ENCODE assay signal across 27 cellular contexts in the genomic region with DNA sequence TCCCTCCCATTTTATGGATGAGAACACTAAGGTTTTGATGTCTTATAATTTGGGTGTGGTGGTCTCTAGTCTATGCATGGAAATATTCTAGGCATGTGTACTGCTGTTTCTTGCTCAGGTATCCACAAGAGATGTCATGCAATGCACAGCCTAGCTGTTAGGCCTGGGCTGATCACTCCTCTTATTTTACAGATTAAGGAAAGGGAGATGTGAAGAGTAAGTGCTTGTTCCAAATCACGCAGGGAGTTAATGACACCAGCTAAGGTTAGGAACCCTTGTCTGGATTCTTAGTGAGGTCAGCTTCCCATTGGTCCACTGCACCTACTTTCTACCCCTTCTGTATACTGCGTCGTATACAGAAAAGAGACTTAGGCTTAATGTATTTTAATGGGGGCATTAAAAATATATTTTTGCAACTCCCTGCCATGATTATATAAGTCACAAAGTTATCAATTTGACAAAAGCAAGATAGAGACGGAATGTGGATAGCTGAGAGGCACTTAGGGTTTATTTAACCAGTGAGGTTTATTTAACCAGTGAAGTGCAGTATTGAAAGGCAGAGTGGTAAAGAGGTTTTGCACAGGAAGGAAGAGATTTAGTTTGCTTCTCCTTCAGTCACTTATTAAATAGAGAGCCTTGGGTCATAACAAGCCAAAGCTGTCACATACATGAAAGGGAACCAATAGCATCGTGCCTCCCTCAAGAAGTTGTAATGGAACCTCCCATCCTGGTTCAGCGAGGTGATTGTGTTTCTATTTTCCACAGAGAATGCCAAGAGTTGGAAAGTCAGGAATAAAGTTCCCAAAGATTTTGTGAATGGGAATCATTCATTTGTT.
A peak's percentile ranks its signal among the peaks of the same experiment; 100 is the strongest.
DNase-seq lines count a peak whose midpoint lies in the region; ATAC-seq, FAIRE-seq and TF ChIP-seq lines count a peak whose summit lies in the region.
"Had no signal": no experiment of that assay in that cellular context is flagged by ENCODE, and none has a peak within 500 bp of the region (broad histone marks: within the 10 kb centered on the region; RNA-seq: fewer than 3 reads in every experiment).

No MANE protein-coding gene starts in this region.

- peaks cover 0 to 11% (median 0%) of the 10 kb centered on the region in 9 donors for H3K36me3 ChIP-seq in heart right ventricle
- H3K36me3 ChIP-seq in left ventricle myocardium inferior: peaks cover 1% of the 10 kb centered on the region
- peaks cover 1 to 6% of the 10 kb centered on the region in 2 experiments; a peak in 3 of 5 replicates for H3K36me3 ChIP-seq in HepG2 (replicated peaks in 1 of 2; ENCODE audit: control insufficient read depth in 1 of 2, insufficient read depth in 2 of 2, low read length in 2 of 2)
- H3K36me3 ChIP-seq: SJCRH30, transverse colon had no signal

- no peak overlapping the region for H3K4me3 ChIP-seq in heart right ventricle
- no peak overlapping the region for H3K4me3 ChIP-seq in left ventricle myocardium inferior
- no peak overlapping the region for H3K4me3 ChIP-seq in HepG2 (replicated peaks in 1 of 3; ENCODE audit: insufficient read depth in 1 of 3, low read depth in 2 of 3, low read length in 3 of 3)
- H3K4me3 ChIP-seq: A549, SJCRH30, stomach, transverse colon had no signal

- POLR2A ChIA-PET in HepG2 (lab: Yijun Ruan, JAX): interaction anchor here (0.8 to 3.2 kb wide), 6 partner anchors 26 to 173 kb away, joined by 3 to 19 read pairs (median 6); no protein-coding TSS in a partner anchor

- TF ChIP-seq EP300 in HepG2 (IDR thresholded peaks at IDR 0.05; ENCODE audit: low read depth in 2 of 2, low read length in 2 of 2) (peak in 1 of 2 experiments; percentile 88; a peak in 2 of 4 replicates), HepG2 (CRISPR knock-in tag; IDR thresholded peaks at IDR 0.05; ENCODE audit: borderline replicate concordance) (peak; percentile 85)

- H3K9me3 Mint-ChIP-seq in CD14-positive monocyte: no peaks in the 10 kb centered on the region
- H3K9me3 Mint-ChIP-seq in activated T-helper 1 cell treated with anti-CD3 and anti-CD28 coated beads, Interleukin-12 subunit alpha, Interleukin-12 subunit beta, Interleukin-2, Interleukin-4 antibody, amounts not matched to agents 30 ng/mL and 10 ng/mL and 1 ng/mL, durations not matched to agents 14 hours and 24 hours and 36 hours: no peaks in the 10 kb centered on the region
- H3K9me3 Mint-ChIP-seq: activated naive CD8-positive, alpha-beta T cell treated with anti-CD3 and anti-CD28 coated beads, Interleukin-2, amount 10 ng/mL, durations not matched to agents 7 days and 5 days; naive thymus-derived CD4-positive, alpha-beta T cell had no signal

- TF ChIP-seq CTCF in heart right ventricle (IDR thresholded peaks at IDR 0.05) (no peak), left ventricle myocardium inferior (IDR thresholded peaks at IDR 0.05; ENCODE audit: borderline replicate concordance) (no peak), HepG2 (CRISPR knock-in tag; IDR thresholded peaks at IDR 0.05) (no peak), CD14-positive monocyte (IDR thresholded peaks at IDR 0.05) (no peak)

- no peak overlapping the region for H3K27ac Mint-ChIP-seq in CD14-positive monocyte
- no peak overlapping the region for H3K27ac Mint-ChIP-seq in activated T-helper 1 cell treated with anti-CD3 and anti-CD28 coated beads, Interleukin-12 subunit alpha, Interleukin-12 subunit beta, Interleukin-2, Interleukin-4 antibody, amounts not matched to agents 30 ng/mL and 10 ng/mL and 1 ng/mL, durations not matched to agents 14 hours and 24 hours and 36 hours
- H3K27ac Mint-ChIP-seq: activated naive CD8-positive, alpha-beta T cell treated with anti-CD3 and anti-CD28 coated beads, Interleukin-2, amount 10 ng/mL, durations not matched to agents 7 days and 5 days; naive thymus-derived CD4-positive, alpha-beta T cell had no signal

- FAIRE-seq in HepG2 (lab: Jason Lieb, UNC): peak; percentile 28
- FAIRE-seq: A549, frontal cortex, H54, RCC 7860 had no signal

- H3K4me1 Mint-ChIP-seq in CD14-positive monocyte: no peaks in the 10 kb centered on the region
- no peaks in the 10 kb centered on the region for H3K4me1 Mint-ChIP-seq in activated T-helper 1 cell treated with anti-CD3 and anti-CD28 coated beads, Interleukin-12 subunit alpha, Interleukin-12 subunit beta, Interleukin-2, Interleukin-4 antibody, amounts not matched to agents 30 ng/mL and 10 ng/mL and 1 ng/mL, durations not matched to agents 14 hours and 24 hours and 36 hours (ENCODE audit: low read depth)
- H3K4me1 Mint-ChIP-seq: naive thymus-derived CD4-positive, alpha-beta T cell had no signal

- H2AFZ ChIP-seq in HepG2 (ENCODE audit: low read length): no peak overlapping the region

- peaks cover 0 to 1% (median 0%) of the 10 kb centered on the region in 3 donors for H3K27me3 Mint-ChIP-seq in CD14-positive monocyte (ENCODE audit: low read depth in 3 of 3)
- peaks cover 6% of the 10 kb centered on the region for H3K27me3 Mint-ChIP-seq in activated T-helper 1 cell treated with anti-CD3 and anti-CD28 coated beads, Interleukin-12 subunit alpha, Interleukin-12 subunit beta, Interleukin-2, Interleukin-4 antibody, amounts not matched to agents 30 ng/mL and 10 ng/mL and 1 ng/mL, durations not matched to agents 14 hours and 24 hours and 36 hours (ENCODE audit: insufficient read depth)
- H3K27me3 Mint-ChIP-seq: T-helper 17 cell had no signal

- no peaks in the 10 kb centered on the region for H3K9me3 ChIP-seq in heart right ventricle
- no peaks in the 10 kb centered on the region for H3K9me3 ChIP-seq in left ventricle myocardium inferior (replicated peaks)
- no peaks in the 10 kb centered on the region for H3K9me3 ChIP-seq in HepG2 (ENCODE audit: low read length)
- H3K9me3 ChIP-seq: A549, SJCRH30, stomach, transverse colon had no signal

- H3K27ac ChIP-seq in heart right ventricle (peak overlapping the region in 1 of 10 donors; percentile 4), left ventricle myocardium inferior (replicated peaks) (no peak overlapping the region), HepG2 (ENCODE audit: extremely low read length, insufficient read depth, low read length) (peak overlapping the region; percentile 74)
- H3K27ac ChIP-seq: A549, SJCRH30, stomach, transverse colon, VCaP had no signal

- H3K4me1 ChIP-seq in heart right ventricle: peaks cover 0 to 23% (median 9%) of the 10 kb centered on the region in 9 donors
- H3K4me1 ChIP-seq in left ventricle myocardium inferior: peaks cover 8% of the 10 kb centered on the region
- peaks cover 83% of the 10 kb centered on the region for H3K4me1 ChIP-seq in HepG2 (ENCODE audit: insufficient read depth, low read length)
- H3K4me1 ChIP-seq: A549, SJCRH30, transverse colon had no signal

- peak in 1 of 2 experiments; percentile 11; a peak in 1 of 4 replicates for TF ChIP-seq POLR2A in HepG2 (IDR thresholded peaks at IDR 0.05; ENCODE audit: insufficient read depth in 1 of 2, low read depth in 2 of 2, low read length in 2 of 2)

- CTCF ChIA-PET in HepG2 (lab: Yijun Ruan, JAX; ENCODE audit: low intra/inter-chr PET ratio, low total read pairs): no interaction called here

- in situ Hi-C loops in HepG2 (cut with HindIII; ENCODE audit: extremely low pct_ligation_motif_present, low pct_unique_long_range_greater_than_20kb): no loop called here

- no peak overlapping the region for H3K4me3 Mint-ChIP-seq in CD14-positive monocyte
- no peak overlapping the region for H3K4me3 Mint-ChIP-seq in activated T-helper 1 cell treated with anti-CD3 and anti-CD28 coated beads, Interleukin-12 subunit alpha, Interleukin-12 subunit beta, Interleukin-2, Interleukin-4 antibody, amounts not matched to agents 30 ng/mL and 10 ng/mL and 1 ng/mL, durations not matched to agents 14 hours and 24 hours and 36 hours
- H3K4me3 Mint-ChIP-seq: activated naive CD8-positive, alpha-beta T cell treated with anti-CD3 and anti-CD28 coated beads, Interleukin-2, amount 10 ng/mL, durations not matched to agents 7 days and 5 days; naive thymus-derived CD4-positive, alpha-beta T cell; T-helper 17 cell had no signal

- DNase-seq in heart right ventricle (no peak), left ventricle myocardium inferior (no peak), NCI-H69 (lab: John Stamatoyannopoulos, UW) (peak; percentile 27), HepG2 (ENCODE audit: low spot score) (peak; percentile 91), CD14-positive monocyte (ENCODE audit: low spot score) (no peak), iPS-NIHi11 (ENCODE audit: low spot score) (no peak)
- DNase-seq in activated T-helper 1 cell treated with anti-CD3 and anti-CD28 coated beads, Interleukin-12 subunit alpha, Interleukin-12 subunit beta, Interleukin-2, Interleukin-4 antibody, amounts not matched to agents 30 ng/mL and 10 ng/mL and 1 ng/mL, durations not matched to agents 14 hours and 24 hours and 36 hours (ENCODE audit: low spot score): no peak
- DNase-seq: activated CD4-positive, alpha-beta T cell treated with anti-CD3 and anti-CD28 coated beads, Interleukin-2, amount 50 U/mL, for 1 hour; activated effector memory CD4-positive, alpha-beta T cell treated with Interleukin-2 at 50 U/mL for 16 hours; activated naive CD8-positive, alpha-beta T cell treated with anti-CD3 and anti-CD28 coated beads, Interleukin-2, amount 10 ng/mL, durations not matched to agents 7 days and 5 days; effector CD4-positive, alpha-beta T cell; erythroblast; mesendoderm; naive thymus-derived CD4-positive, alpha-beta T cell; NCI-H1092; NCI-H2081; NCI-H446; SJCRH30; stomach; T-helper 17 cell; transverse colon had no signal

- peaks cover 0 to under 1% of the 10 kb centered on the region in 2 donors for H3K36me3 Mint-ChIP-seq in CD14-positive monocyte
- peaks cover 5% of the 10 kb centered on the region for H3K36me3 Mint-ChIP-seq in activated T-helper 1 cell treated with anti-CD3 and anti-CD28 coated beads, Interleukin-12 subunit alpha, Interleukin-12 subunit beta, Interleukin-2, Interleukin-4 antibody, amounts not matched to agents 30 ng/mL and 10 ng/mL and 1 ng/mL, durations not matched to agents 14 hours and 24 hours and 36 hours (ENCODE audit: low read depth)

- H3K27me3 ChIP-seq in heart right ventricle (no peaks in the 10 kb centered on the region), left ventricle myocardium inferior (ENCODE audit: low read depth) (no peaks in the 10 kb centered on the region), HepG2 (ENCODE audit: control insufficient read depth in 1 of 2, insufficient read depth in 2 of 2, low read length in 2 of 2) (no peaks in the 10 kb centered on the region)
- H3K27me3 ChIP-seq: SJCRH30, stomach, transverse colon had no signal

- no peaks in the 10 kb centered on the region for H4K20me1 ChIP-seq in HepG2 (ENCODE audit: insufficient read depth, low read length)

- peak overlapping the region; percentile 27; the same call in 1 of the 2 replicates for H3K9ac ChIP-seq in HepG2 (ENCODE audit: insufficient read depth, low read depth, low read length)

- H3K4me2 ChIP-seq in HepG2 (ENCODE audit: low read depth, low read length): peak overlapping the region; percentile 5; the same call in 1 of the 2 replicates
- H3K4me2 ChIP-seq: A549 had no signal

- 46 to 59% methylated on average over 6 of the region's 6 CpGs for WGBS in heart right ventricle, 2 donors
- 52% methylated on average over 6 of the region's 6 CpGs for WGBS in HepG2 (ENCODE audit: low lambda C conversion rate)

- ATAC-seq in heart right ventricle: peak in 5 of 8 donors; percentile 34 to 81 (median 59)
- ATAC-seq in HepG2: peak; percentile 47
- no peak for ATAC-seq in GM19463 (IDR thresholded peaks at IDR 0.05; ENCODE audit: unreplicated experiment)
- ATAC-seq: A549; naive thymus-derived CD4-positive, alpha-beta T cell; T-helper 17 cell had no signal

- BruUV-seq in HepG2 (replicated peaks; lab: Mats Ljungman, UMichigan): no TSS peak

- TF ChIP-seq RAD21 in HepG2 (CRISPR knock-in tag; IDR thresholded peaks at IDR 0.05): 0 out of 2 replicates have a peak, but pooled peaks have one; percentile 8

- no peaks in the 10 kb centered on the region for H3K79me2 ChIP-seq in HepG2 (ENCODE audit: insufficient read depth, low read length)

- intact Hi-C loops in heart right ventricle (cut with DNase I) (loop anchor here in 2 of 10 donors (10.0 kb wide), 1 partner anchor 171 kb away; the partner anchor contains the start of gene MAN1A1 (in 2 of the 2)), left ventricle myocardium inferior (cut with micrococcal nuclease) (no loop called here), HepG2 (cut with micrococcal nuclease; ENCODE audit: unreplicated experiment) (no loop called here), CD14-positive monocyte (cut with micrococcal nuclease) (no loop called here)
- intact Hi-C loops in activated T-helper 1 cell treated with anti-CD3 and anti-CD28 coated beads, Interleukin-12 subunit alpha, Interleukin-12 subunit beta, Interleukin-2, Interleukin-4 antibody, amounts not matched to agents 30 ng/mL and 10 ng/mL and 1 ng/mL, durations not matched to agents 14 hours and 24 hours and 36 hours (cut with micrococcal nuclease): no loop called here

Comparison
In these comparisons a context has a peak if more than half of its experiments do, and no peak if none do; other contexts are left out.
1. DNase-seq: peak in NCI-H69 (single experiment) and HepG2 (single experiment); none in heart right ventricle (0 of 2), left ventricle myocardium inferior (single experiment), CD14-positive monocyte (single experiment), iPS-NIHi11 (single experiment) and activated T-helper 1 cell treated with anti-CD3 and anti-CD28 coated beads, Interleukin-12 subunit alpha, Interleukin-12 subunit beta, Interleukin-2, Interleukin-4 antibody, amounts not matched to agents 30 ng/mL and 10 ng/mL and 1 ng/mL, durations not matched to agents 14 hours and 24 hours and 36 hours (single experiment).